17 cellular contexts compared by ENCODE assay signal in genomic region chr3:55818485-55818884, GRCh38.
DNase-seq lines count a peak whose midpoint lies in the region; TF ChIP-seq lines count a peak whose summit lies in the region.
"Had no signal": no experiment of that assay in that cellular context is flagged by ENCODE, and none has a peak within 500 bp of the region (broad histone marks: within the 10 kb centered on the region; RNA-seq: fewer than 3 reads in every experiment).

No MANE protein-coding gene starts in this region.

- no peaks in the 10 kb centered on the region for H4K20me1 ChIP-seq in OCI-LY3 (ENCODE audit: insufficient read depth, low read length)
- no peaks in the 10 kb centered on the region for H4K20me1 ChIP-seq in neural progenitor cell (ENCODE audit: low read depth)
- H4K20me1 ChIP-seq: BLaER1 treated with 17β-estradiol and CSF1 and Interleukin-3, amounts not matched to agents 10 nM and 100 nM had no signal

- peaks cover 3% of the 10 kb centered on the region for H3K27me3 Mint-ChIP-seq in neural progenitor cell (ENCODE audit: insufficient read depth, low read depth)
- H3K27me3 Mint-ChIP-seq: activated naive CD4-positive, alpha-beta T cell treated with anti-CD3 and anti-CD28 coated beads, Interleukin-2, amount 10 ng/mL, durations not matched to agents 7 days and 5 days; dendritic cell treated with granulocyte-macrophage colony-stimulating factor and Interleukin-4, amounts not matched to agents 40 ng/mL and 50 ng/mL, for 4 days had no signal

- H3K4me3 ChIP-seq in OCI-LY3 (ENCODE audit: low read length) (no peak overlapping the region), epithelial cell of esophagus (ENCODE audit: low read length) (no peak overlapping the region), neural progenitor cell (no peak overlapping the region)
- H3K4me3 ChIP-seq: BLaER1 treated with 17β-estradiol and CSF1 and Interleukin-3, amounts not matched to agents 10 nM and 100 nM; esophagus muscularis mucosa; SK-N-MC had no signal

- H3K4me1 ChIP-seq in OCI-LY3 (ENCODE audit: low read length): peaks cover 16% of the 10 kb centered on the region
- H3K4me1 ChIP-seq in neural progenitor cell: no peaks in the 10 kb centered on the region
- H3K4me1 ChIP-seq: BLaER1 treated with 17β-estradiol and CSF1 and Interleukin-3, amounts not matched to agents 10 nM and 100 nM had no signal

- no peaks in the 10 kb centered on the region for H3K79me2 ChIP-seq in OCI-LY3 (ENCODE audit: low read length)
- no peaks in the 10 kb centered on the region for H3K79me2 ChIP-seq in neural progenitor cell (ENCODE audit: low read depth)

- peaks cover 2% of the 10 kb centered on the region for H3K4me1 Mint-ChIP-seq in neural progenitor cell
- H3K4me1 Mint-ChIP-seq: activated naive CD4-positive, alpha-beta T cell treated with anti-CD3 and anti-CD28 coated beads, Interleukin-2, amount 10 ng/mL, durations not matched to agents 7 days and 5 days had no signal

- no peaks in the 10 kb centered on the region for H3K36me3 ChIP-seq in OCI-LY3 (replicated peaks; ENCODE audit: low read depth, low read length)
- H3K36me3 ChIP-seq in neural progenitor cell: no peaks in the 10 kb centered on the region
- H3K36me3 ChIP-seq: BLaER1 treated with 17β-estradiol and CSF1 and Interleukin-3, amounts not matched to agents 10 nM and 100 nM; esophagus muscularis mucosa; neutrophil had no signal

- no peaks in the 10 kb centered on the region for H3K36me3 Mint-ChIP-seq in neural progenitor cell
- H3K36me3 Mint-ChIP-seq: activated naive CD4-positive, alpha-beta T cell treated with anti-CD3 and anti-CD28 coated beads, Interleukin-2, amount 10 ng/mL, durations not matched to agents 7 days and 5 days had no signal

- H3F3A ChIP-seq in neural progenitor cell (ENCODE audit: low read depth): no peaks in the 10 kb centered on the region

- DNase-seq in DMS53 (lab: John Stamatoyannopoulos, UW): peak; percentile 2
- DNase-seq in DMS53 treated with DMSO at 0.1 percent for 48 hours (lab: John Stamatoyannopoulos, UW; ENCODE audit: unreplicated experiment): no peak
- peak; percentile 15 for DNase-seq in epithelial cell of esophagus (ENCODE audit: low read depth)
- DNase-seq in neural progenitor cell (ENCODE audit: low spot score): peak; percentile 24
- DNase-seq in NCI-H446 (lab: John Stamatoyannopoulos, UW): no peak
- no peak for DNase-seq in NCI-H774 (lab: John Stamatoyannopoulos, UW)
- DNase-seq in stimulated activated CD4-positive, alpha-beta T cell treated with anti-CD3 and anti-CD28 coated beads, Interleukin-4, amount 100 ng/mL, for 4 hours: no peak
- DNase-seq: 8988T; activated naive CD4-positive, alpha-beta T cell treated with anti-CD3 and anti-CD28 coated beads, Interleukin-2, amount 10 ng/mL, durations not matched to agents 7 days and 5 days; DMS79; NCI-H1105 treated with DMSO at 0.1 percent for 48 hours had no signal

- H3K27me3 ChIP-seq in OCI-LY3 (ENCODE audit: low read depth, low read length): peaks cover 24% of the 10 kb centered on the region
- H3K27me3 ChIP-seq in neural progenitor cell: no peaks in the 10 kb centered on the region
- H3K27me3 ChIP-seq: BLaER1 treated with 17β-estradiol and CSF1 and Interleukin-3, amounts not matched to agents 10 nM and 100 nM; esophagus muscularis mucosa; neutrophil had no signal

- H2AFZ ChIP-seq in OCI-LY3 (ENCODE audit: low read depth, low read length): no peak overlapping the region
- H2AFZ ChIP-seq in neural progenitor cell (replicated peaks): no peak overlapping the region

- H3K27ac Mint-ChIP-seq in neural progenitor cell: no peak overlapping the region
- H3K27ac Mint-ChIP-seq: activated naive CD4-positive, alpha-beta T cell treated with anti-CD3 and anti-CD28 coated beads, Interleukin-2, amount 10 ng/mL, durations not matched to agents 7 days and 5 days; dendritic cell treated with granulocyte-macrophage colony-stimulating factor and Interleukin-4, amounts not matched to agents 40 ng/mL and 50 ng/mL, for 4 days had no signal

- no peaks in the 10 kb centered on the region for H3K9me3 ChIP-seq in OCI-LY3 (ENCODE audit: insufficient read depth, low read length)
- H3K9me3 ChIP-seq in neural progenitor cell (ENCODE audit: low read depth): no peaks in the 10 kb centered on the region
- H3K9me3 ChIP-seq: BLaER1 treated with 17β-estradiol and CSF1 and Interleukin-3, amounts not matched to agents 10 nM and 100 nM; esophagus muscularis mucosa; neutrophil had no signal

- H3K4me2 ChIP-seq in OCI-LY3 (ENCODE audit: low read length) (no peak overlapping the region), neural progenitor cell (no peak overlapping the region)
- H3K4me2 ChIP-seq: BLaER1 treated with 17β-estradiol and CSF1 and Interleukin-3, amounts not matched to agents 10 nM and 100 nM had no signal

- TF ChIP-seq CTCF in OCI-LY3 (IDR thresholded peaks at IDR 0.05; ENCODE audit: low read depth, low read length) (peak; percentile 60), epithelial cell of esophagus (IDR thresholded peaks at IDR 0.05; ENCODE audit: insufficient read depth, low read depth, low read length, missing control alignments) (peak; percentile 13), neural progenitor cell (IDR thresholded peaks at IDR 0.05) (peak; percentile 37)

- no peak overlapping the region for H3K4me3 Mint-ChIP-seq in neural progenitor cell
- H3K4me3 Mint-ChIP-seq: activated naive CD4-positive, alpha-beta T cell treated with anti-CD3 and anti-CD28 coated beads, Interleukin-2, amount 10 ng/mL, durations not matched to agents 7 days and 5 days; dendritic cell treated with granulocyte-macrophage colony-stimulating factor and Interleukin-4, amounts not matched to agents 40 ng/mL and 50 ng/mL, for 4 days had no signal

- no peaks in the 10 kb centered on the region for H3K9me3 Mint-ChIP-seq in neural progenitor cell
- H3K9me3 Mint-ChIP-seq: activated naive CD4-positive, alpha-beta T cell treated with anti-CD3 and anti-CD28 coated beads, Interleukin-2, amount 10 ng/mL, durations not matched to agents 7 days and 5 days; dendritic cell treated with granulocyte-macrophage colony-stimulating factor and Interleukin-4, amounts not matched to agents 40 ng/mL and 50 ng/mL, for 4 days had no signal

- H3K9ac ChIP-seq in OCI-LY3 (ENCODE audit: low read length): no peak overlapping the region
- H3K9ac ChIP-seq in neural progenitor cell: no peak overlapping the region
- H3K9ac ChIP-seq: BLaER1 treated with 17β-estradiol and CSF1 and Interleukin-3, amounts not matched to agents 10 nM and 100 nM had no signal

- H3K27ac ChIP-seq in OCI-LY3 (ENCODE audit: low read length) (no peak overlapping the region), neural progenitor cell (no peak overlapping the region)
- H3K27ac ChIP-seq: BLaER1 treated with 17β-estradiol and CSF1 and Interleukin-3, amounts not matched to agents 10 nM and 100 nM; esophagus muscularis mucosa; neutrophil; SK-N-MC had no signal

Comparison
In these comparisons a context has a peak if more than half of its experiments do, and no peak if none do; other contexts are left out.
1. DNase-seq: peak in DMS53 (single experiment), epithelial cell of esophagus (single experiment) and neural progenitor cell (single experiment); none in DMS53 treated with DMSO at 0.1 percent for 48 hours (single experiment), NCI-H446 (0 of 2), NCI-H774 (single experiment) and stimulated activated CD4-positive, alpha-beta T cell treated with anti-CD3 and anti-CD28 coated beads, Interleukin-4, amount 100 ng/mL, for 4 hours (0 of 2).
2. Peak in every context shown above with its lines, with median percentiles within 50 percentile points of each other: CTCF ChIP-seq.